In the genomic region with DNA sequence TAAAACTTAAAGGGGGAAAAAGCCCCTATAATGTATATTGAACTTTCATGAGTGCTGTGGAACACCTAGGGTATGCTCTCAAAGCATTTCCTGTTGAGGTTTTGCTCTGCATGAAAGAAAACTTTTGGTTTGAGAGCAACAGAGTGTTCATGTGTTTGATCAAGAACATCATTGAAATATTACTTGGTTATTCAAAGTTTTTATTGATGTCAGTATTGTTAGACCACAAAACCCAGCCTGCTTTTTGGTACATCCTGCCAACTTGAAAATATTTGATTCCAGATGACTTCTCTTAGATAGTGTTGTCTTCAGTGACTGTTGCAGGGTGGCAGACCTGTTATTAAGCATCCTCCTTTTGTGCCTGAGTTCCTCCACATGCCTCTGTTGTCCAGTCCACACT, we compare ENCODE assay signal across 28 cellular contexts.
DNase-seq lines count a peak whose midpoint lies in the region; ATAC-seq, FAIRE-seq and TF ChIP-seq lines count a peak whose summit lies in the region.
"Had no signal": no experiment of that assay in that cellular context is flagged by ENCODE, and none has a peak within 500 bp of the region (broad histone marks: within the 10 kb centered on the region; RNA-seq: fewer than 3 reads in every experiment).

No MANE protein-coding gene starts in this region.

- TF ChIP-seq CTCF in K562 (IDR thresholded peaks at IDR 0.05 in 2 of 3, conservative IDR thresholded peaks at IDR 0.05 in 1 of 3; ENCODE audit: insufficient read depth in 2 of 3, low read depth in 1 of 3, low read length in 3 of 3) (no peak), upper lobe of right lung (IDR thresholded peaks at IDR 0.05) (no peak)

- peaks cover 8% of the 10 kb centered on the region; the same call in 1 of the 3 replicates for H3K36me3 ChIP-seq in K562 (ENCODE audit: control insufficient read depth, insufficient read depth, low read length)
- no peaks in the 10 kb centered on the region for H3K36me3 ChIP-seq in upper lobe of right lung
- H3K36me3 ChIP-seq: uterus had no signal

- no peaks in the 10 kb centered on the region for H4K20me1 ChIP-seq in K562 (replicated peaks; ENCODE audit: control insufficient read depth, insufficient read depth, low read length)
- H4K20me1 ChIP-seq: BLaER1 treated with 17β-estradiol and CSF1 and Interleukin-3, amounts not matched to agents 10 nM and 100 nM had no signal

- in situ Hi-C loops in K562 (cut with MboI), result no loop called here

- no peak overlapping the region for H3K9ac ChIP-seq in K562 (ENCODE audit: insufficient read depth in 1 of 2, low read depth in 2 of 2, low read length in 2 of 2)
- H3K9ac ChIP-seq: BLaER1 treated with 17β-estradiol and CSF1 and Interleukin-3, amounts not matched to agents 10 nM and 100 nM; parathyroid adenoma had no signal

- no peak overlapping the region for H2AFZ ChIP-seq in K562 (ENCODE audit: low read depth, low read length)
- H2AFZ ChIP-seq: hepatocyte, parathyroid adenoma, PC-9 had no signal

- no peak overlapping the region for H3K4me2 ChIP-seq in K562 (ENCODE audit: insufficient read depth, low read length)
- H3K4me2 ChIP-seq: hepatocyte, PC-9 had no signal

- peak overlapping the region; percentile 78 for H3K27ac Mint-ChIP-seq in activated naive CD4-positive, alpha-beta T cell treated with anti-CD3 and anti-CD28 coated beads for 36 hours
- H3K27ac Mint-ChIP-seq in T-cell, result peak overlapping the region; percentile 64 to 90
- H3K27ac Mint-ChIP-seq in stimulated activated effector memory CD8-positive, alpha-beta T cell treated with anti-CD3 and anti-CD28 coated beads, Interleukin-12 subunit alpha, Interleukin-12 subunit beta, amount 100 ng/mL, for 72 hours, result peak overlapping the region; percentile 20
- H3K27ac Mint-ChIP-seq: natural killer cell treated with Interleukin-12 subunit alpha and Interleukin-12 subunit beta and Interleukin-15 and Interleukin-18, amount 100 ng/mL, for 72 hours; T-helper 1 cell treated with Interleukin-12 subunit alpha and Interleukin-12 subunit beta and Interleukin-4 antibody, amounts not matched to agents 30 μg/mL and 1 μg/mL, for 36 hours had no signal

- CTCF ChIA-PET in activated naive CD4-positive, alpha-beta T cell treated with anti-CD3 and anti-CD28 coated beads for 36 hours (lab: Charles Lee), result no interaction called here
- CTCF ChIA-PET in T-cell (lab: Charles Lee) (interaction anchor here in 1 of 2 donors (0.6 kb wide), 1 partner anchor 67 kb away, joined by 4 read pairs; no protein-coding TSS in a partner anchor), K562 (lab: Yijun Ruan, JAX; ENCODE audit: low intra/inter-chr PET ratio) (no interaction called here)

- no peak overlapping the region for H3K4me3 ChIP-seq in K562
- H3K4me3 ChIP-seq in upper lobe of right lung, result no peak overlapping the region
- H3K4me3 ChIP-seq: BLaER1 treated with 17β-estradiol and CSF1 and Interleukin-3, amounts not matched to agents 10 nM and 100 nM; cardiac muscle cell; hepatocyte; left lung; PC-9; right lobe of liver; uterus had no signal

- no peaks in the 10 kb centered on the region for H3K27me3 Mint-ChIP-seq in activated naive CD4-positive, alpha-beta T cell treated with anti-CD3 and anti-CD28 coated beads for 36 hours (ENCODE audit: low read depth)
- H3K27me3 Mint-ChIP-seq in T-cell, result no peaks in the 10 kb centered on the region
- H3K27me3 Mint-ChIP-seq: natural killer cell treated with Interleukin-12 subunit alpha and Interleukin-12 subunit beta and Interleukin-15 and Interleukin-18, amount 100 ng/mL, for 72 hours had no signal

- no peaks in the 10 kb centered on the region for H3K79me2 ChIP-seq in K562 (ENCODE audit: control insufficient read depth, insufficient read depth, low read length)
- H3K79me2 ChIP-seq: hepatocyte, parathyroid adenoma had no signal

- H3K27me3 ChIP-seq in K562 (ENCODE audit: control insufficient read depth in 2 of 2, insufficient read depth in 2 of 2, low read length in 2 of 2) (no peaks in the 10 kb centered on the region), upper lobe of right lung (no peaks in the 10 kb centered on the region)
- H3K27me3 ChIP-seq: BLaER1 treated with 17β-estradiol and CSF1 and Interleukin-3, amounts not matched to agents 10 nM and 100 nM; cardiac muscle cell; foreskin keratinocyte; hepatocyte; left lung; right lobe of liver; uterus had no signal

- FAIRE-seq in K562 (lab: Jason Lieb, UNC), result no peak
- FAIRE-seq: H1 had no signal

- no peaks in the 10 kb centered on the region for H3K9me1 ChIP-seq in K562 (ENCODE audit: control insufficient read depth, insufficient read depth, low read length)

- no peak for TF ChIP-seq POLR2A in K562 (conservative IDR thresholded peaks at IDR 0.05)

- peak overlapping the region; percentile 24; the same call in 1 of the 3 replicates for H3K27ac ChIP-seq in K562 (ENCODE audit: extremely low read depth, low read depth, low read length)
- no peak overlapping the region for H3K27ac ChIP-seq in upper lobe of right lung
- H3K27ac ChIP-seq: BLaER1 treated with 17β-estradiol and CSF1 and Interleukin-3, amounts not matched to agents 10 nM and 100 nM; cardiac muscle cell; foreskin keratinocyte; hepatocyte; left lung; parathyroid adenoma; PC-9; right lobe of liver; uterus had no signal

- H3K4me1 Mint-ChIP-seq in activated naive CD4-positive, alpha-beta T cell treated with anti-CD3 and anti-CD28 coated beads for 36 hours (ENCODE audit: low read depth), result peaks cover 46% of the 10 kb centered on the region
- peaks cover 41 to 47% (median 44%) of the 10 kb centered on the region in 3 donors for H3K4me1 Mint-ChIP-seq in T-cell
- H3K4me1 Mint-ChIP-seq in stimulated activated effector memory CD8-positive, alpha-beta T cell treated with anti-CD3 and anti-CD28 coated beads, Interleukin-12 subunit alpha, Interleukin-12 subunit beta, amount 100 ng/mL, for 72 hours, result peaks cover 15% of the 10 kb centered on the region

- ATAC-seq in T-cell (replicated peaks in 1 of 4), result peak; percentile 81 to 93 (median 88)
- no peak for ATAC-seq in K562
- ATAC-seq in stimulated activated effector memory CD8-positive, alpha-beta T cell treated with anti-CD3 and anti-CD28 coated beads, Interleukin-12 subunit alpha, Interleukin-12 subunit beta, amount 100 ng/mL, for 72 hours, result no peak
- no peak for ATAC-seq in GM21576 (IDR thresholded peaks at IDR 0.05; ENCODE audit: unreplicated experiment)
- ATAC-seq in HG03378 (IDR thresholded peaks at IDR 0.05; ENCODE audit: unreplicated experiment), result no peak
- ATAC-seq in upper lobe of right lung, result no peak
- ATAC-seq: foreskin keratinocyte; left lung; natural killer cell treated with Interleukin-12 subunit alpha and Interleukin-12 subunit beta and Interleukin-15 and Interleukin-18, amount 100 ng/mL, for 72 hours; right lobe of liver had no signal

- POLR2A ChIA-PET in T-cell (lab: Charles Lee), result no interaction called here
- POLR2A ChIA-PET in K562 (lab: Yijun Ruan, JAX), result no interaction called here

- H3K36me3 Mint-ChIP-seq in activated naive CD4-positive, alpha-beta T cell treated with anti-CD3 and anti-CD28 coated beads for 36 hours (ENCODE audit: low read depth), result peaks cover 7% of the 10 kb centered on the region
- H3K36me3 Mint-ChIP-seq in T-cell, result peaks cover 6% of the 10 kb centered on the region
- H3K36me3 Mint-ChIP-seq in stimulated activated effector memory CD8-positive, alpha-beta T cell treated with anti-CD3 and anti-CD28 coated beads, Interleukin-12 subunit alpha, Interleukin-12 subunit beta, amount 100 ng/mL, for 72 hours, result peaks cover 9% of the 10 kb centered on the region

- no peak for TF ChIP-seq EP300 in K562 (IDR thresholded peaks at IDR 0.05; ENCODE audit: low read length)

- H3K4me3 Mint-ChIP-seq in activated naive CD4-positive, alpha-beta T cell treated with anti-CD3 and anti-CD28 coated beads for 36 hours, result no peak overlapping the region
- H3K4me3 Mint-ChIP-seq in T-cell, result peak overlapping the region in 2 of 3 donors; percentile 4 to 26
- H3K4me3 Mint-ChIP-seq in stimulated activated effector memory CD8-positive, alpha-beta T cell treated with anti-CD3 and anti-CD28 coated beads, Interleukin-12 subunit alpha, Interleukin-12 subunit beta, amount 100 ng/mL, for 72 hours, result no peak overlapping the region
- H3K4me3 Mint-ChIP-seq: natural killer cell treated with Interleukin-12 subunit alpha and Interleukin-12 subunit beta and Interleukin-15 and Interleukin-18, amount 100 ng/mL, for 72 hours; T-helper 1 cell treated with Interleukin-12 subunit alpha and Interleukin-12 subunit beta and Interleukin-4 antibody, amounts not matched to agents 30 μg/mL and 1 μg/mL, for 36 hours had no signal

- H3K9me3 ChIP-seq in K562 (replicated peaks; ENCODE audit: control insufficient read depth, insufficient read depth, low read depth, low read length) (no peaks in the 10 kb centered on the region), upper lobe of right lung (no peaks in the 10 kb centered on the region)
- H3K9me3 ChIP-seq: BLaER1 treated with 17β-estradiol and CSF1 and Interleukin-3, amounts not matched to agents 10 nM and 100 nM; left lung; right lobe of liver; uterus had no signal

- DNase-seq in activated naive CD4-positive, alpha-beta T cell treated with anti-CD3 and anti-CD28 coated beads for 36 hours, result no peak
- no peak for DNase-seq in activated naive CD4-positive, alpha-beta T cell treated with Interleukin-2 at 50 U/mL for 16 hours
- DNase-seq in T-cell (peak in 24 of 34 experiments; percentile 3 to 55 (median 26)), K562 (ENCODE audit: extremely low read depth in 1 of 4, low spot score in 3 of 4) (no peak), upper lobe of right lung (no peak)
- DNase-seq in stimulated activated effector memory CD8-positive, alpha-beta T cell treated with anti-CD3 and anti-CD28 coated beads, Interleukin-12 subunit alpha, Interleukin-12 subunit beta, amount 100 ng/mL, for 72 hours (ENCODE audit: low spot score in 2 of 2), result no peak
- DNase-seq: ACHN; activated CD4-positive, alpha-beta T cell treated with anti-CD3 and anti-CD28 coated beads, Interleukin-2, amount 50 U/mL, for 4 hours; erythroblast; foreskin keratinocyte; left lung; NCI-H1092; NCI-H187 treated with DMSO at 0.1 percent for 48 hours; NCI-H226; PC-9; right lobe of liver; SIG-M5; substantia nigra; uterus had no signal

- TF ChIP-seq RAD21 in K562 (CRISPR knock-in tag; conservative IDR thresholded peaks at IDR 0.05 in 1 of 2, IDR thresholded peaks at IDR 0.05 in 1 of 2), result no peak

- no TSS peak for BruUV-seq in K562 (replicated peaks; lab: Mats Ljungman, UMichigan)

- intact Hi-C loops in activated naive CD4-positive, alpha-beta T cell treated with anti-CD3 and anti-CD28 coated beads for 36 hours (cut with micrococcal nuclease), result loop anchor here (5.0 kb wide), 2 partner anchors 58 to 598 kb away; no protein-coding TSS in a partner anchor
- intact Hi-C loops in K562 (cut with micrococcal nuclease), result loop anchor here (5.0 kb wide), 1 partner anchor 67 kb away; a partner anchor contains a TSS
- intact Hi-C loops in upper lobe of right lung (cut with DNase I), result no loop called here

- H3K9me3 Mint-ChIP-seq in activated naive CD4-positive, alpha-beta T cell treated with anti-CD3 and anti-CD28 coated beads for 36 hours, result no peaks in the 10 kb centered on the region
- no peaks in the 10 kb centered on the region for H3K9me3 Mint-ChIP-seq in T-cell
- no peaks in the 10 kb centered on the region for H3K9me3 Mint-ChIP-seq in stimulated activated effector memory CD8-positive, alpha-beta T cell treated with anti-CD3 and anti-CD28 coated beads, Interleukin-12 subunit alpha, Interleukin-12 subunit beta, amount 100 ng/mL, for 72 hours
- H3K9me3 Mint-ChIP-seq: natural killer cell treated with Interleukin-12 subunit alpha and Interleukin-12 subunit beta and Interleukin-15 and Interleukin-18, amount 100 ng/mL, for 72 hours; T-helper 1 cell treated with Interleukin-12 subunit alpha and Interleukin-12 subunit beta and Interleukin-4 antibody, amounts not matched to agents 30 μg/mL and 1 μg/mL, for 36 hours had no signal

- H3K4me1 ChIP-seq in K562 (replicated peaks in 1 of 2; ENCODE audit: control insufficient read depth in 2 of 2, insufficient read depth in 2 of 2, low read length in 2 of 2), result peaks cover 0 to 28% of the 10 kb centered on the region in 2 experiments; a peak in 3 of 5 replicates
- peaks cover 7% of the 10 kb centered on the region for H3K4me1 ChIP-seq in upper lobe of right lung
- H3K4me1 ChIP-seq: parathyroid adenoma, right lobe of liver, uterus had no signal

Comparison
In these comparisons a context has a peak if more than half of its experiments do, and no peak if none do; other contexts are left out.
1. DNase-seq: peak in T-cell (24 of 34); none in activated naive CD4-positive, alpha-beta T cell treated with anti-CD3 and anti-CD28 coated beads for 36 hours (single experiment), activated naive CD4-positive, alpha-beta T cell treated with Interleukin-2 at 50 U/mL for 16 hours (single experiment), K562 (0 of 4), stimulated activated effector memory CD8-positive, alpha-beta T cell treated with anti-CD3 and anti-CD28 coated beads, Interleukin-12 subunit alpha, Interleukin-12 subunit beta, amount 100 ng/mL, for 72 hours (0 of 2) and upper lobe of right lung (single experiment).
2. H3K27ac Mint-ChIP-seq: peak in every context shown above with its lines; median percentile 78 in activated naive CD4-positive, alpha-beta T cell treated with anti-CD3 and anti-CD28 coated beads for 36 hours; 77 in T-cell; 20 in stimulated activated effector memory CD8-positive, alpha-beta T cell treated with anti-CD3 and anti-CD28 coated beads, Interleukin-12 subunit alpha, Interleukin-12 subunit beta, amount 100 ng/mL, for 72 hours.
3. H3K4me3 Mint-ChIP-seq: peak in T-cell (2 of 3); none in activated naive CD4-positive, alpha-beta T cell treated with anti-CD3 and anti-CD28 coated beads for 36 hours (single experiment) and stimulated activated effector memory CD8-positive, alpha-beta T cell treated with anti-CD3 and anti-CD28 coated beads, Interleukin-12 subunit alpha, Interleukin-12 subunit beta, amount 100 ng/mL, for 72 hours (single experiment).
4. ATAC-seq: peak in T-cell (4 of 4); none in K562 (single experiment), stimulated activated effector memory CD8-positive, alpha-beta T cell treated with anti-CD3 and anti-CD28 coated beads, Interleukin-12 subunit alpha, Interleukin-12 subunit beta, amount 100 ng/mL, for 72 hours (single experiment), GM21576 (single experiment), HG03378 (single experiment) and upper lobe of right lung (single experiment).